Comparison of ENCODE assay signal across 8 cellular contexts in the genomic region with DNA sequence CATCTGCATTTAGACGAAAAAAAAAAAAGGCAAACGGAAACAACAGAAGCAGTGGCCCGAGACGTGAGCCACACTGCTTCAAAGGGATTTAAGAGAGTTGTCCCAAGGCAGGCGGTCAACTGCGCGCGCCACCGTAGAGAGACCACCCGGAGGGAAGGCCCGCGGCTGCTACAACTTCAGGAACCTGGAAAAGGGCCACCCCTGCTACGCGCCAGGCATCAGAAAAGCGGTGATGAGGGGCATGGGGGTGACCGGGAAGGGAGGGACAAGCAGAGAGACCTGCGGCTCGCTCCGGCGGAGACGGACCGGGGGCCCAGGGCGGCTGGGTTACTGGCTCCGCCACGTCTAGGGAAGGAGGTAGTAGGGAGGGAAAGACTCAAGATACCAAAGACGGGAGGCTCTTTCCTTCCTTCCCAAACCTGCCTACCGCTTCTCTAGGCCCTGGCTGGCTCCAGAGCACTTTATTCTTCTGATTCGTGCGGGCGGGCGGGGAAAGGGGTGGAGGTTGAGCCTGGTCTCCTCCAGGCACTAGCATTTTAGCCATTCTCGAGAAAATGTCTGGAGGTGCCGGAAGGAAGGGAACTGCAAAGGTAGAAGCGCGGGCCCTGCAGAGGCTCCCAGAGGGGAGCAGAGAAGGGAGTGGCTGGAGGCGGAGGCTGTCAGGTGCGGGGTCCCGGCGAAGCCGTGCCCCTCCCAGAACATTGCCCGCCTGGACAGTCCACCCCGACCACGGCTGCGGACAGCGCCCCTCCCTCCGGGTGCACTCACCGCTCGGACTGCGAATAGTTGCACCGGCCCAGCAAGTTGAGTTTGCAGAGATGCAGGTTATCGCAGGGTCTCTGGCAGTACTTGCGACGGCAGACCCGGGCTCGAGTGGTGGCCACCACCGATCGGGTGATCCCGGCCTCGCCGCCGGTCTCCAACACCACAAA. TPM values are rescaled to one million over a fixed set of nuclear protein-coding genes. Genes with fewer than 3 reads are reported as not detected.
DNase-seq lines count a peak whose midpoint lies in the region; ATAC-seq, FAIRE-seq and TF ChIP-seq lines count a peak whose summit lies in the region.

No MANE protein-coding gene starts in this region.

- H3K36me3 Mint-ChIP-seq in stimulated activated memory B cell treated with anti-CD40 and anti-IgM and Interleukin-4, amounts not matched to agents 10 μg/mL and 1 μg/mL and 100 μg/mL, for 72 hours, result peaks cover 31% of the 10 kb centered on the region

- no peaks in the 10 kb centered on the region for H3K36me3 ChIP-seq in GM12878 (ENCODE audit: control insufficient read depth in 2 of 2, insufficient read depth in 2 of 2, low read length in 1 of 2)

- POLR2A ChIA-PET in GM12878 (lab: Charles Lee), result interaction anchor here (0.7 to 2.8 kb wide), 2 partner anchors 12 to 14 kb away, joined by 4 to 17 read pairs; no protein-coding TSS in a partner anchor

- ATAC-seq in HG02852 (IDR thresholded peaks at IDR 0.05; ENCODE audit: unreplicated experiment) (peak; percentile 3), GM12878 (peak; percentile 25)
- peak; percentile 29 for ATAC-seq in stimulated activated memory B cell treated with anti-CD40 and anti-IgM and Interleukin-4, amounts not matched to agents 10 μg/mL and 1 μg/mL and 100 μg/mL, for 72 hours

- H3K27me3 ChIP-seq in GM12878 (replicated peaks in 1 of 2; ENCODE audit: control insufficient read depth in 2 of 2, insufficient read depth in 2 of 2, low read length in 1 of 2), result no peaks in the 10 kb centered on the region

- peak overlapping the region; percentile 99 for H3K4me3 ChIP-seq in GM12878

- no peak for TF ChIP-seq EP300 in GM12878 (IDR thresholded peaks at IDR 0.05; ENCODE audit: borderline replicate concordance in 1 of 2, control insufficient read depth in 1 of 2, low read depth in 2 of 2, low read length in 2 of 2)

- no TSS peak for BruUV-seq in GM12878 (replicated peaks; lab: Mats Ljungman, UMichigan)

- peaks cover 65% of the 10 kb centered on the region for H3K79me2 ChIP-seq in GM12878 (ENCODE audit: control insufficient read depth, insufficient read depth, low read length)

- no peak for FAIRE-seq in GM12878 (lab: Jason Lieb, UNC)

- peak overlapping the region; percentile 60 for H3K4me2 ChIP-seq in GM12878 (ENCODE audit: control insufficient read depth, insufficient read depth)

- H3K9me3 ChIP-seq in GM12878 (replicated peaks; ENCODE audit: control insufficient read depth, insufficient read depth, low read length), result no peaks in the 10 kb centered on the region; the same call in 1 of the 3 replicates

- in situ Hi-C loops in GM12878 (cut with MboI), result no loop called here

- DNase-seq in activated T-cell treated with anti-CD3 and anti-CD28 coated beads, Interleukin-2, amount 50 U/mL, for 1 hour, result peak; percentile 52
- DNase-seq in activated T-cell treated with anti-CD3 and anti-CD28 coated beads for 4 hours (no peak), NCI-H345 treated with DMSO at 0.1 percent for 48 hours (lab: John Stamatoyannopoulos, UW; ENCODE audit: unreplicated experiment) (peak; percentile 48), GM12878 (ENCODE audit: low read depth, low spot score) (no peak), iris pigment epithelial cell (ENCODE audit: low read depth) (peak; percentile 22), NOMO-1 treated with dmso at 0.1 percent for 144 hours (lab: John Stamatoyannopoulos, UW; ENCODE audit: unreplicated experiment) (no peak)

- peak overlapping the region; percentile 94 for H3K27ac Mint-ChIP-seq in stimulated activated memory B cell treated with anti-CD40 and anti-IgM and Interleukin-4, amounts not matched to agents 10 μg/mL and 1 μg/mL and 100 μg/mL, for 72 hours

- RAD21 ChIA-PET in GM12878 (lab: Charles Lee; ENCODE audit: unreplicated experiment), result interaction anchor here (0.7 kb wide), 1 partner anchor 120 kb away, joined by 3 read pairs; no protein-coding TSS in a partner anchor

- SMC1A ChIA-PET in GM12878 (lab: Charles Lee; ENCODE audit: uncharacterized antibody, unreplicated experiment), result no interaction called here

- no peak for TF ChIP-seq POLR2A in GM12878 (IDR thresholded peaks at IDR 0.05; ENCODE audit: low read depth, low read length)

- peaks cover 4% of the 10 kb centered on the region for H3K9me3 Mint-ChIP-seq in stimulated activated memory B cell treated with anti-CD40 and anti-IgM and Interleukin-4, amounts not matched to agents 10 μg/mL and 1 μg/mL and 100 μg/mL, for 72 hours

- no peak for TF ChIP-seq RAD21 in GM12878 (IDR thresholded peaks at IDR 0.05; ENCODE audit: insufficient read depth, low read depth, low read length)

- H3K4me1 Mint-ChIP-seq in stimulated activated memory B cell treated with anti-CD40 and anti-IgM and Interleukin-4, amounts not matched to agents 10 μg/mL and 1 μg/mL and 100 μg/mL, for 72 hours, result peaks cover 40% of the 10 kb centered on the region

- peak overlapping the region; percentile 94 for H3K27ac ChIP-seq in GM12878 (ENCODE audit: control insufficient read depth, insufficient read depth)

- CTCF ChIA-PET in GM12878 (lab: Yijun Ruan, JAX), result interaction anchor here (1.5 kb wide), 1 partner anchor 18 kb away, joined by 5 read pairs; no protein-coding TSS in a partner anchor

- H3K4me3 Mint-ChIP-seq in stimulated activated memory B cell treated with anti-CD40 and anti-IgM and Interleukin-4, amounts not matched to agents 10 μg/mL and 1 μg/mL and 100 μg/mL, for 72 hours, result peak overlapping the region; percentile 98

- no peaks in the 10 kb centered on the region; the same call in 1 of the 2 replicates for H4K20me1 ChIP-seq in GM12878 (ENCODE audit: control insufficient read depth, insufficient read depth)

- intact Hi-C loops in GM12878 (cut with micrococcal nuclease; ENCODE audit: unreplicated experiment), result loop anchor here (1.0 to 5.0 kb wide), 6 partner anchors 10 to 384 kb away; a partner anchor contains a TSS

- peak overlapping the region; percentile 84 for H3K9ac ChIP-seq in GM12878 (ENCODE audit: control insufficient read depth, insufficient read depth, low read length)

- TF ChIP-seq CTCF in GM12878 (IDR thresholded peaks at IDR 0.05 in 2 of 3, conservative IDR thresholded peaks at IDR 0.05 in 1 of 3; ENCODE audit: control insufficient read depth in 2 of 3, extremely low read depth in 1 of 3, insufficient read depth in 1 of 3, low read depth in 3 of 3, low read length in 3 of 3), result no peak

- H3K27me3 Mint-ChIP-seq in stimulated activated memory B cell treated with anti-CD40 and anti-IgM and Interleukin-4, amounts not matched to agents 10 μg/mL and 1 μg/mL and 100 μg/mL, for 72 hours, result no peaks in the 10 kb centered on the region

- 1% methylated on average over 59 of the region's 61 CpGs for WGBS in GM12878 (ENCODE audit: insufficient coverage, insufficient replicate concordance, low lambda C conversion rate, missing lambda C conversion rate)

- H2AFZ ChIP-seq in GM12878 (ENCODE audit: control insufficient read depth, low read depth, low read length), result peak overlapping the region; percentile 85

- H3K4me1 ChIP-seq in GM12878 (ENCODE audit: control insufficient read depth, insufficient read depth, low read length), result peaks cover 7% of the 10 kb centered on the region; the same call in 1 of the 2 replicates

TF ChIP-seq in GM12878, 131 proteins besides CTCF, POLR2A, EP300 and RAD21 (continues in another document):
- TF ChIP-seq, protein P1, sequence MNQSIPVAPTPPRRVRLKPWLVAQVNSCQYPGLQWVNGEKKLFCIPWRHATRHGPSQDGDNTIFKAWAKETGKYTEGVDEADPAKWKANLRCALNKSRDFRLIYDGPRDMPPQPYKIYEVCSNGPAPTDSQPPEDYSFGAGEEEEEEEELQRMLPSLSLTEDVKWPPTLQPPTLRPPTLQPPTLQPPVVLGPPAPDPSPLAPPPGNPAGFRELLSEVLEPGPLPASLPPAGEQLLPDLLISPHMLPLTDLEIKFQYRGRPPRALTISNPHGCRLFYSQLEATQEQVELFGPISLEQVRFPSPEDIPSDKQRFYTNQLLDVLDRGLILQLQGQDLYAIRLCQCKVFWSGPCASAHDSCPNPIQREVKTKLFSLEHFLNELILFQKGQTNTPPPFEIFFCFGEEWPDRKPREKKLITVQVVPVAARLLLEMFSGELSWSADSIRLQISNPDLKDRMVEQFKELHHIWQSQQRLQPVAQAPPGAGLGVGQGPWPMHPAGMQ (IDR thresholded peaks at IDR 0.05; ENCODE audit: borderline replicate concordance), result no peak

RNA-seq across cellular contexts. Expression of a gene that starts 1.0 kb away (rescaled TPM):
- 42.6 and 46.8 TPM in 2 replicates for total RNA-seq in GM12878 (2013; cell fraction: nucleolus; rRNA removed)
- total RNA-seq in GM12878 (2014; rRNA removed) (43.1 and 45.4 TPM in 2 replicates), GM12878 (2014; rRNA removed; fragmentation: Illumina TruSeq; extraction: Trizol) (46.3 and 47.5 TPM in 2 replicates), GM12878 (2021) (49.4 and 55.3 TPM in 2 replicates)
- polyA plus RNA-seq in GM12878 (2011; ENCODE audit: low read depth), result 17.9 TPM
- polyA plus RNA-seq in GM12878 (2011; rRNA removed) (24.1 and 29.8 TPM in 2 replicates), GM12878 (2014; fragmentation: Illumina TruSeq; extraction: Trizol) (48.5 and 58.2 TPM in 2 replicates), GM12878 (2014; fragmentation: Nextera tagmentation; extraction: Ambion mirVana) (10 to 100 TPM; 18.5 to 19.7 TPM), GM12878 (2014; rRNA removed) (32.4 and 35.2 TPM in 2 replicates), GM12878 (2016; fragmentation: Nextera tagmentation; extraction: Ambion mirVana) (10 to 100 TPM; 46.4 to 51.4 TPM)
- polyA plus RNA-seq in GM12878 (2011; cell fraction: cytosol; rRNA removed), result 21.6 and 24.2 TPM in 2 replicates
- 17.6 and 24.1 TPM in 2 replicates for polyA plus RNA-seq in GM12878 (2011; cell fraction: nucleus; rRNA removed)
- 20.0 and 21.3 TPM in 2 replicates for polyA plus RNA-seq in GM12878 (2012)
- 35.4 and 46.3 TPM in 2 replicates for polyA minus RNA-seq in GM12878 (2011; rRNA and poly(A)+ RNA removed)
- polyA minus RNA-seq in GM12878 (2011; cell fraction: cytosol; rRNA and poly(A)+ RNA removed), result 17.9 and 26.4 TPM in 2 replicates
- polyA minus RNA-seq in GM12878 (2011; cell fraction: nucleus; rRNA and poly(A)+ RNA removed), result 20.9 and 39.8 TPM in 2 replicates

Comparison
In these comparisons a context has a peak if more than half of its experiments do, and no peak if none do; other contexts are left out.
1. DNase-seq: peak in activated T-cell treated with anti-CD3 and anti-CD28 coated beads, Interleukin-2, amount 50 U/mL, for 1 hour (single experiment), NCI-H345 treated with DMSO at 0.1 percent for 48 hours (single experiment) and iris pigment epithelial cell (single experiment); none in activated T-cell treated with anti-CD3 and anti-CD28 coated beads for 4 hours (single experiment), GM12878 (single experiment) and NOMO-1 treated with dmso at 0.1 percent for 144 hours (single experiment).
2. Peak in every context shown above with its lines, with median percentiles within 50 percentile points of each other: ATAC-seq.